In genomic region chr9:19049872-19050636, GRCh38 we compare ENCODE assay signal across 9 cellular contexts. TPM values are rescaled to one million over a fixed set of nuclear protein-coding genes. Genes with fewer than 3 reads are reported as not detected.
DNase-seq lines count a peak whose midpoint lies in the region; ATAC-seq and TF ChIP-seq lines count a peak whose summit lies in the region.
"Had no signal": no experiment of that assay in that cellular context is flagged by ENCODE, and none has a peak within 500 bp of the region (broad histone marks: within the 10 kb centered on the region; RNA-seq: fewer than 3 reads in every experiment).

No MANE protein-coding gene starts in this region.

- no peak overlapping the region for H2BK12ac ChIP-seq in neuronal stem cell (ENCODE audit: low read length)

- H3K4me3 ChIP-seq in CD4-positive, CD25-positive, alpha-beta regulatory T cell (ENCODE audit: low read depth, low read length), result peak overlapping the region; percentile 90
- H3K4me3 ChIP-seq in WI38 (ENCODE audit: low read depth, low read length) (peak overlapping the region; percentile 93), neuronal stem cell (ENCODE audit: low read length in 2 of 2) (peak overlapping the region; percentile 70 to 95)

- no peak overlapping the region for H4K91ac ChIP-seq in neuronal stem cell (ENCODE audit: low read depth, low read length, poor library complexity)

- in situ Hi-C loops in GM13977 (cut with MboI; ENCODE audit: low pct_unique_long_range_greater_than_20kb, low sequenced_read_pairs, unreplicated experiment), result loop anchor here (25.0 kb wide), 1 partner anchor 788 kb away; no protein-coding TSS in a partner anchor

- H2AK5ac ChIP-seq in neuronal stem cell (ENCODE audit: low read depth, low read length), result no peak overlapping the region

- H3K4me1 ChIP-seq in CD4-positive, CD25-positive, alpha-beta regulatory T cell (ENCODE audit: control insufficient read depth, insufficient read depth, low read length, poor library complexity, severe bottlenecking), result peaks cover 33% of the 10 kb centered on the region
- H3K4me1 ChIP-seq in neuronal stem cell (ENCODE audit: control insufficient read depth in 2 of 2, insufficient read depth in 1 of 2, low read depth in 1 of 2, low read length in 2 of 2), result peaks cover 1 to 3% of the 10 kb centered on the region in 2 donors

- H2BK15ac ChIP-seq in neuronal stem cell (ENCODE audit: low read length), result no peak overlapping the region

- no peaks in the 10 kb centered on the region for H3K36me3 Mint-ChIP-seq in CD4-positive, CD25-positive, alpha-beta regulatory T cell

- H3K9me3 ChIP-seq in CD4-positive, CD25-positive, alpha-beta regulatory T cell (ENCODE audit: control insufficient read depth in 2 of 2, low read length in 2 of 2), result no peaks in the 10 kb centered on the region
- H3K9me3 ChIP-seq in neuronal stem cell (replicated peaks in 1 of 2; ENCODE audit: control insufficient read depth in 2 of 2, insufficient read depth in 1 of 2, low read depth in 1 of 2, low read length in 2 of 2), result no peaks in the 10 kb centered on the region

- no peak overlapping the region for H4K8ac ChIP-seq in neuronal stem cell (ENCODE audit: low read depth, low read length)

- peak overlapping the region; percentile 74 for H3K4me2 ChIP-seq in neuronal stem cell (ENCODE audit: insufficient read depth, low read length, poor library complexity, severe bottlenecking)

- H3K27me3 Mint-ChIP-seq in CD4-positive, CD25-positive, alpha-beta regulatory T cell, result no peaks in the 10 kb centered on the region

- no peaks in the 10 kb centered on the region for H3K27me3 ChIP-seq in CD4-positive, CD25-positive, alpha-beta regulatory T cell (ENCODE audit: control insufficient read depth, insufficient read depth, low read length)
- H3K27me3 ChIP-seq in neuronal stem cell (ENCODE audit: control insufficient read depth in 3 of 3, insufficient read depth in 3 of 3, low read depth in 1 of 3, low read length in 3 of 3), result no peaks in the 10 kb centered on the region

- peak in 2 of 3 donors; percentile 11 to 38 for DNase-seq in CD4-positive, CD25-positive, alpha-beta regulatory T cell
- DNase-seq in fibroblast of the conjunctiva (ENCODE audit: low read depth), result peak; percentile 10
- no peak for DNase-seq in neuronal stem cell (ENCODE audit: low spot score)
- no peak for DNase-seq in NCI-H2171 treated with DMSO at 0.1 percent for 48 hours (lab: John Stamatoyannopoulos, UW)
- DNase-seq in GM13977 (ENCODE audit: low spot score), result no peak

- peak overlapping the region; percentile 93 to 97 (median 96) for H3K4me3 Mint-ChIP-seq in CD4-positive, CD25-positive, alpha-beta regulatory T cell

- no peak for ATAC-seq in CD4-positive, CD25-positive, alpha-beta regulatory T cell (ENCODE audit: low read depth in 2 of 2)
- ATAC-seq in HG02852 (IDR thresholded peaks at IDR 0.05; ENCODE audit: unreplicated experiment), result peak; percentile 1
- no peak for ATAC-seq in HG03175 (IDR thresholded peaks at IDR 0.05; ENCODE audit: unreplicated experiment)

- peaks cover 17 to 57% (median 30%) of the 10 kb centered on the region in 4 donors for H3K4me1 Mint-ChIP-seq in CD4-positive, CD25-positive, alpha-beta regulatory T cell

- peak overlapping the region; percentile 26 for H3K9ac ChIP-seq in neuronal stem cell (ENCODE audit: low read depth, low read length, poor library complexity)

- no peak overlapping the region for H2BK120ac ChIP-seq in neuronal stem cell (ENCODE audit: low read depth, low read length)

- TF ChIP-seq CTCF in WI38 (IDR thresholded peaks at IDR 0.05; ENCODE audit: low read depth, low read length) (no peak), GM13977 (IDR thresholded peaks at IDR 0.05; ENCODE audit: extremely low read depth, insufficient read depth, missing control alignments) (no peak)

- H3K14ac ChIP-seq in neuronal stem cell (ENCODE audit: low read length), result no peak overlapping the region

- H3K27ac ChIP-seq in CD4-positive, CD25-positive, alpha-beta regulatory T cell (ENCODE audit: insufficient read depth, low read length, poor library complexity, severe bottlenecking), result peak overlapping the region; percentile 95
- H3K27ac ChIP-seq in neuronal stem cell (replicated peaks; ENCODE audit: low read length), result no peak overlapping the region

- peak overlapping the region; percentile 98 to 100 (median 99) for H3K27ac Mint-ChIP-seq in CD4-positive, CD25-positive, alpha-beta regulatory T cell

- no peak overlapping the region for H3K23ac ChIP-seq in neuronal stem cell (ENCODE audit: low read depth, low read length, poor library complexity)

- no peak overlapping the region for H3K4ac ChIP-seq in neuronal stem cell (ENCODE audit: low read length)

- no CpG with 5 or more reads among the region's 36 CpGs for WGBS in neuronal stem cell (ENCODE audit: extremely low coverage in 2 of 2, insufficient read length in 2 of 2, insufficient replicate concordance in 1 of 2), 2 donors

- no peaks in the 10 kb centered on the region for H3K9me3 Mint-ChIP-seq in CD4-positive, CD25-positive, alpha-beta regulatory T cell

- no peak overlapping the region for H2BK5ac ChIP-seq in neuronal stem cell (ENCODE audit: low read length)

- no peaks in the 10 kb centered on the region for H3K79me1 ChIP-seq in neuronal stem cell (ENCODE audit: low read depth, low read length)

- no peak overlapping the region for H3K18ac ChIP-seq in neuronal stem cell (ENCODE audit: low read length)

- no peaks in the 10 kb centered on the region for H3K36me3 ChIP-seq in CD4-positive, CD25-positive, alpha-beta regulatory T cell (ENCODE audit: control insufficient read depth, insufficient read depth, low read length)
- peaks cover 0 to 26% of the 10 kb centered on the region in 2 donors for H3K36me3 ChIP-seq in neuronal stem cell (replicated peaks in 1 of 2; ENCODE audit: control insufficient read depth in 2 of 2, insufficient read depth in 2 of 2, low read length in 2 of 2)

- H2AFZ ChIP-seq in neuronal stem cell (ENCODE audit: low read length), result peak overlapping the region; percentile 86

RNA-seq across cellular contexts. Expression of gene RRAGA, which starts 0.8 kb away (rescaled TPM):
- total RNA-seq in CD4-positive, CD25-positive, alpha-beta regulatory T cell, result 36.0 TPM
- 100 to 1,000 TPM; 118 to 145 (median 124) TPM for polyA plus RNA-seq in CD4-positive, CD25-positive, alpha-beta regulatory T cell
- 43.7 TPM for polyA plus RNA-seq in neuronal stem cell (2013, experiment 1 of 2)
- 41.3 TPM for polyA plus RNA-seq in neuronal stem cell (2013, experiment 2 of 2)

RNA-seq across cellular contexts. Expression of gene SAXO1, which starts 17.0 kb away (rescaled TPM):
- total RNA-seq in CD4-positive, CD25-positive, alpha-beta regulatory T cell, result 0.30 TPM
- under 1 TPM in 2 of 4 donors, not detected in 2; 0.03 to 0.10 TPM for polyA plus RNA-seq in CD4-positive, CD25-positive, alpha-beta regulatory T cell
- 0.31 TPM for polyA plus RNA-seq in neuronal stem cell (2013, experiment 1 of 2)
- 0.37 TPM for polyA plus RNA-seq in neuronal stem cell (2013, experiment 2 of 2)
- total RNA-seq: SK-MEL-5 had no signal

RNA-seq across cellular contexts. Expression of gene HAUS6, which starts 52.6 kb away (rescaled TPM):
- total RNA-seq in CD4-positive, CD25-positive, alpha-beta regulatory T cell, result 13.2 TPM
- polyA plus RNA-seq in CD4-positive, CD25-positive, alpha-beta regulatory T cell, result 1 to 10 TPM; 4.5 to 6.0 (median 5.4) TPM
- 26.0 TPM for polyA plus RNA-seq in neuronal stem cell (2013, experiment 1 of 2)
- 26.1 TPM for polyA plus RNA-seq in neuronal stem cell (2013, experiment 2 of 2)

Comparison
In these comparisons a context has a peak if more than half of its experiments do, and no peak if none do; other contexts are left out.
1. DNase-seq: peak in CD4-positive, CD25-positive, alpha-beta regulatory T cell (2 of 3) and fibroblast of the conjunctiva (single experiment); none in neuronal stem cell (single experiment), NCI-H2171 treated with DMSO at 0.1 percent for 48 hours (single experiment) and GM13977 (single experiment).
2. Peak in every context shown above with its lines, with median percentiles within 50 percentile points of each other: H3K4me3 ChIP-seq.